18 cellular contexts compared by ENCODE assay signal in genomic region chr6:111269401-111269970, GRCh38.
"Had no signal": no experiment of that assay in that cellular context is flagged by ENCODE, and none has a peak within 500 bp of the region (broad histone marks: within the 10 kb centered on the region; RNA-seq: fewer than 3 reads in every experiment).

No MANE protein-coding gene starts in this region.

- H3K27me3 ChIP-seq: gastrocnemius medialis, left lung, spleen, tibial artery had no signal

- H3K4me3 ChIP-seq: coronary artery, gastrocnemius medialis, left lung, spleen, tibial artery had no signal

- H3K4me1 ChIP-seq: left lung, tibial artery had no signal

- H3K27ac ChIP-seq: coronary artery, epithelial cell of prostate, gastrocnemius medialis, left lung, spleen, tibial artery, WERI-Rb-1 had no signal

- DNase-seq: activated CD4-positive, CD25-positive, alpha-beta regulatory T cell treated with anti-CD3 and anti-CD28 coated beads, Interleukin-2, amount 50 U/mL, for 72 hours; activated gamma-delta T cell treated with Interleukin-2 at 50 U/mL for 16 hours; activated T-cell treated with anti-CD3 and anti-CD28 coated beads, Interleukin-2, amount 50 U/mL, for 1 hour; anterior cingulate cortex; cerebellar nuclear complex; gastrocnemius medialis; hippocampal formation; kidney glomerular epithelial cell; left lung; natural killer cell; retina; spleen; stimulated activated CD4-positive, alpha-beta T cell treated with anti-CD3 and anti-CD28 coated beads, Interleukin-4, amount 100 ng/mL, for 1 hour; stimulated activated naive CD4-positive, alpha-beta T cell; tibial artery; WERI-Rb-1 had no signal

- H3K9me3 ChIP-seq: gastrocnemius medialis had no signal
